ENCODE assay signal across 8 cellular contexts in genomic region chr1:230868736-230869385, GRCh38. TPM values are rescaled to one million over a fixed set of nuclear protein-coding genes. Genes with fewer than 3 reads are reported as not detected.
DNase-seq lines count a peak whose midpoint lies in the region; ATAC-seq and TF ChIP-seq lines count a peak whose summit lies in the region.

No MANE protein-coding gene starts in this region.

- peaks cover 30% of the 10 kb centered on the region for H3K4me1 Mint-ChIP-seq in endodermal cell

- no peaks in the 10 kb centered on the region for H3K36me3 Mint-ChIP-seq in endodermal cell (ENCODE audit: low read depth)

- peak overlapping the region; percentile 91 for H3K9ac ChIP-seq in endodermal cell (ENCODE audit: extremely low read depth, low read length, poor library complexity, severe bottlenecking)

- ATAC-seq in GM21423 (IDR thresholded peaks at IDR 0.05; ENCODE audit: unreplicated experiment) (peak; percentile 31), SK-N-SH treated with all-trans-retinoic acid at 6 μM for 48 hours (peak; percentile 61), mucosa of descending colon (peak; percentile 75)

- TF ChIP-seq CTCF in endodermal cell (conservative IDR thresholded peaks at IDR 0.05) (no peak), mucosa of descending colon (IDR thresholded peaks at IDR 0.05) (no peak), vagina (IDR thresholded peaks at IDR 0.05) (no peak)

- peak overlapping the region; percentile 79 for H3K4me3 ChIP-seq in endodermal cell (ENCODE audit: low read length)
- H3K4me3 ChIP-seq in mucosa of descending colon, result peak overlapping the region; percentile 77
- H3K4me3 ChIP-seq in vagina, result peak overlapping the region; percentile 87 to 93

- H3K27me3 Mint-ChIP-seq in endodermal cell (ENCODE audit: insufficient read depth), result peaks cover 13% of the 10 kb centered on the region

- H3K27ac ChIP-seq in endodermal cell (ENCODE audit: low read depth, low read length), result peak overlapping the region; percentile 98
- H3K27ac ChIP-seq in vagina, result peak overlapping the region; percentile 85

- peak; percentile 62 for DNase-seq in EL
- DNase-seq in HT-29 (ENCODE audit: low spot score), result peak; percentile 69
- no peak for DNase-seq in endodermal cell
- peak in 2 of 3 donors; percentile 62 to 67 for DNase-seq in mucosa of descending colon
- DNase-seq in vagina (ENCODE audit: extremely low spot score in 2 of 2), result no peak
- DNase-seq in NCI-H446 treated with DMSO at 0.1 percent for 48 hours (lab: John Stamatoyannopoulos, UW), result no peak

- peak overlapping the region; percentile 96 for H3K27ac Mint-ChIP-seq in endodermal cell

- no peaks in the 10 kb centered on the region for H3K4me1 ChIP-seq in endodermal cell (ENCODE audit: control insufficient read depth, insufficient read depth, low read length)
- H3K4me1 ChIP-seq in mucosa of descending colon (ENCODE audit: low read depth), result peaks cover 7% of the 10 kb centered on the region
- H3K4me1 ChIP-seq in vagina, result peaks cover 41% of the 10 kb centered on the region

- H3K9me3 ChIP-seq in endodermal cell (ENCODE audit: control insufficient read depth, low read length) (no peaks in the 10 kb centered on the region), mucosa of descending colon (no peaks in the 10 kb centered on the region), vagina (no peaks in the 10 kb centered on the region)

- H3K27me3 ChIP-seq in endodermal cell (ENCODE audit: control insufficient read depth, insufficient read depth, low read length, poor library complexity, severe bottlenecking) (no peaks in the 10 kb centered on the region), vagina (no peaks in the 10 kb centered on the region)

- H3K36me3 ChIP-seq in endodermal cell (ENCODE audit: control insufficient read depth, insufficient read depth, low read length) (no peaks in the 10 kb centered on the region), mucosa of descending colon (ENCODE audit: low read depth) (no peaks in the 10 kb centered on the region), vagina (no peaks in the 10 kb centered on the region)

- H3K4me3 Mint-ChIP-seq in endodermal cell, result peak overlapping the region; percentile 84

- intact Hi-C loops in mucosa of descending colon (cut with DNase I, micrococcal nuclease), result no loop called here
- intact Hi-C loops in vagina (cut with DNase I), result loop anchor here (5.0 kb wide), 1 partner anchor 47 kb away; no protein-coding TSS in a partner anchor

- no peaks in the 10 kb centered on the region for H3K9me3 Mint-ChIP-seq in endodermal cell

- 8% methylated on average over 15 to 40 of the region's 40 CpGs for WGBS in endodermal cell (ENCODE audit: insufficient coverage in 1 of 2, insufficient read length in 1 of 2), 2 experiments

- TF ChIP-seq POLR2A in vagina (IDR thresholded peaks at IDR 0.05), result no peak

TF ChIP-seq in SK-N-SH treated with all-trans-retinoic acid at 6 μM for 48 hours, 23 proteins besides CTCF, POLR2A, EP300 and RAD21 (continues in another document):
- no peak for TF ChIP-seq OSR1 (CRISPR knock-in tag; IDR thresholded peaks at IDR 0.05)
- TF ChIP-seq ZFP3 (CRISPR knock-in tag; IDR thresholded peaks at IDR 0.05), result no peak
- TF ChIP-seq, protein P1, sequence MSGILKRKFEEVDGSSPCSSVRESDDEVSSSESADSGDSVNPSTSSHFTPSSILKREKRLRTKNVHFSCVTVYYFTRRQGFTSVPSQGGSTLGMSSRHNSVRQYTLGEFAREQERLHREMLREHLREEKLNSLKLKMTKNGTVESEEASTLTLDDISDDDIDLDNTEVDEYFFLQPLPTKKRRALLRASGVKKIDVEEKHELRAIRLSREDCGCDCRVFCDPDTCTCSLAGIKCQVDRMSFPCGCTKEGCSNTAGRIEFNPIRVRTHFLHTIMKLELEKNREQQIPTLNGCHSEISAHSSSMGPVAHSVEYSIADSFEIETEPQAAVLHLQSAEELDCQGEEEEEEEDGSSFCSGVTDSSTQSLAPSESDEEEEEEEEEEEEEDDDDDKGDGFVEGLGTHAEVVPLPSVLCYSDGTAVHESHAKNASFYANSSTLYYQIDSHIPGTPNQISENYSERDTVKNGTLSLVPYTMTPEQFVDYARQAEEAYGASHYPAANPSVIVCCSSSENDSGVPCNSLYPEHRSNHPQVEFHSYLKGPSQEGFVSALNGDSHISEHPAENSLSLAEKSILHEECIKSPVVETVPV (CRISPR knock-in tag; IDR thresholded peaks at IDR 0.05), result no peak
- no peak for TF ChIP-seq GLIS3 (CRISPR knock-in tag; IDR thresholded peaks at IDR 0.05)
- no peak for TF ChIP-seq TOX (CRISPR knock-in tag; IDR thresholded peaks at IDR 0.05; ENCODE audit: borderline replicate concordance)
- no peak for TF ChIP-seq ZNF70 (CRISPR knock-in tag; IDR thresholded peaks at IDR 0.05)
- no peak for TF ChIP-seq TSHZ2 (CRISPR knock-in tag; IDR thresholded peaks at IDR 0.05)
- no peak for TF ChIP-seq ESRRG (CRISPR knock-in tag; IDR thresholded peaks at IDR 0.05)
- TF ChIP-seq RARB (CRISPR knock-in tag; IDR thresholded peaks at IDR 0.05), result no peak
- no peak for TF ChIP-seq ZFP30 (CRISPR knock-in tag; IDR thresholded peaks at IDR 0.05)
- TF ChIP-seq SNAI2 (CRISPR knock-in tag; IDR thresholded peaks at IDR 0.05), result no peak
- TF ChIP-seq, protein P2, sequence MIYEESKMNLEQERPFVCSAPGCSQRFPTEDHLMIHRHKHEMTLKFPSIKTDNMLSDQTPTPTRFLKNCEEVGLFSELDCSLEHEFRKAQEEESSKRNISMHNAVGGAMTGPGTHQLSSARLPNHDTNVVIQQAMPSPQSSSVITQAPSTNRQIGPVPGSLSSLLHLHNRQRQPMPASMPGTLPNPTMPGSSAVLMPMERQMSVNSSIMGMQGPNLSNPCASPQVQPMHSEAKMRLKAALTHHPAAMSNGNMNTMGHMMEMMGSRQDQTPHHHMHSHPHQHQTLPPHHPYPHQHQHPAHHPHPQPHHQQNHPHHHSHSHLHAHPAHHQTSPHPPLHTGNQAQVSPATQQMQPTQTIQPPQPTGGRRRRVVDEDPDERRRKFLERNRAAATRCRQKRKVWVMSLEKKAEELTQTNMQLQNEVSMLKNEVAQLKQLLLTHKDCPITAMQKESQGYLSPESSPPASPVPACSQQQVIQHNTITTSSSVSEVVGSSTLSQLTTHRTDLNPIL (CRISPR knock-in tag; IDR thresholded peaks at IDR 0.05; ENCODE audit: low read depth), result no peak
- TF ChIP-seq ZC3H10 (CRISPR knock-in tag; IDR thresholded peaks at IDR 0.05), result no peak
- no peak for TF ChIP-seq BACH2 (CRISPR knock-in tag; IDR thresholded peaks at IDR 0.05; ENCODE audit: borderline replicate concordance)
- no peak for TF ChIP-seq ARNTL (CRISPR knock-in tag; IDR thresholded peaks at IDR 0.05; ENCODE audit: borderline replicate concordance, low read depth)
- no peak for TF ChIP-seq ZNF565 (CRISPR knock-in tag; conservative IDR thresholded peaks at IDR 0.05; ENCODE audit: low read depth)
- TF ChIP-seq POU6F1 (CRISPR knock-in tag; IDR thresholded peaks at IDR 0.05; ENCODE audit: borderline replicate concordance, low read depth), result no peak
- TF ChIP-seq CSDC2 (CRISPR knock-in tag; IDR thresholded peaks at IDR 0.05), result no peak
- TF ChIP-seq ZNF8 (CRISPR knock-in tag; IDR thresholded peaks at IDR 0.05), result no peak

RNA-seq across cellular contexts. Expression of gene C1orf198, which starts 0.5 kb away (rescaled TPM):
- total RNA-seq in HT-29 (2014; rRNA removed; shearing (Covaris generic)), result 29.7 and 35.0 TPM in 2 replicates
- total RNA-seq in endodermal cell (10 to 100 TPM; 37.5 to 44.8 TPM), mucosa of descending colon (10 to 100 TPM in 2 of 3 donors, 1 to 10 TPM in 1; 9.8 to 35.9 (median 15.5) TPM), vagina (38.8 TPM)
- polyA plus RNA-seq in endodermal cell (2013, experiment 1 of 2), result 61.8 TPM
- polyA plus RNA-seq in endodermal cell (2013, experiment 2 of 2), result 58.9 TPM

Comparison
In these comparisons a context has a peak if more than half of its experiments do, and no peak if none do; other contexts are left out.
1. DNase-seq: peak in EL (single experiment), HT-29 (single experiment) and mucosa of descending colon (2 of 3); none in endodermal cell (single experiment), vagina (0 of 2) and NCI-H446 treated with DMSO at 0.1 percent for 48 hours (single experiment).
2. Peak in every context shown above with its lines, with median percentiles within 50 percentile points of each other: ATAC-seq and H3K4me3 ChIP-seq.